8 cellular contexts compared by ENCODE assay signal in genomic region chr14:95531473-95531872, GRCh38. TPM values are rescaled to one million over a fixed set of nuclear protein-coding genes. Genes with fewer than 3 reads are reported as not detected.
DNase-seq lines count a peak whose midpoint lies in the region; TF ChIP-seq lines count a peak whose summit lies in the region.
"Had no signal": no experiment of that assay in that cellular context is flagged by ENCODE, and none has a peak within 500 bp of the region (broad histone marks: within the 10 kb centered on the region; RNA-seq: fewer than 3 reads in every experiment).

No MANE protein-coding gene starts in this region.

- no peak for TF ChIP-seq CTCF in choroid plexus epithelial cell (conservative IDR thresholded peaks at IDR 0.05; ENCODE audit: low read depth, low read length)

- peak; percentile 83 for DNase-seq in ELR (ENCODE audit: low read depth)
- DNase-seq in OCI-M1 (lab: John Stamatoyannopoulos, UW), result peak; percentile 27
- peak; percentile 93 for DNase-seq in choroid plexus epithelial cell (ENCODE audit: low read depth)
- peak; percentile 64 for DNase-seq in renal cortical epithelial cell (ENCODE audit: low read depth)
- DNase-seq in stimulated activated naive CD4-positive, alpha-beta T cell treated with Interleukin-2 at 50 U/mL for 16 hours (lab: John Stamatoyannopoulos, UW), result no peak
- no peak for DNase-seq in KG1 (lab: John Stamatoyannopoulos, UW)
- no peak for DNase-seq in effector CD8-positive, alpha-beta T cell (lab: John Stamatoyannopoulos, UW)
- DNase-seq: transverse colon had no signal

- H3K4me3 ChIP-seq in choroid plexus epithelial cell (ENCODE audit: low read depth, low read length), result no peak overlapping the region
- H3K4me3 ChIP-seq: transverse colon had no signal

RNA-seq across cellular contexts. Expression of gene GLRX5, which starts 3.4 kb away (rescaled TPM):
- 35.4 and 44.1 TPM in 2 replicates for total RNA-seq in renal cortical epithelial cell

RNA-seq across cellular contexts. Expression of gene SYNE3, which starts 15.0 kb away (rescaled TPM):
- 0.15 and 0.17 TPM in 2 replicates for total RNA-seq in renal cortical epithelial cell

Comparison
In these comparisons a context has a peak if more than half of its experiments do, and no peak if none do; other contexts are left out.
1. DNase-seq: peak in ELR (single experiment), OCI-M1 (single experiment), choroid plexus epithelial cell (single experiment) and renal cortical epithelial cell (single experiment); none in stimulated activated naive CD4-positive, alpha-beta T cell treated with Interleukin-2 at 50 U/mL for 16 hours (single experiment), KG1 (single experiment) and effector CD8-positive, alpha-beta T cell (single experiment).